ENCODE assay signal across 22 cellular contexts in the genomic region with DNA sequence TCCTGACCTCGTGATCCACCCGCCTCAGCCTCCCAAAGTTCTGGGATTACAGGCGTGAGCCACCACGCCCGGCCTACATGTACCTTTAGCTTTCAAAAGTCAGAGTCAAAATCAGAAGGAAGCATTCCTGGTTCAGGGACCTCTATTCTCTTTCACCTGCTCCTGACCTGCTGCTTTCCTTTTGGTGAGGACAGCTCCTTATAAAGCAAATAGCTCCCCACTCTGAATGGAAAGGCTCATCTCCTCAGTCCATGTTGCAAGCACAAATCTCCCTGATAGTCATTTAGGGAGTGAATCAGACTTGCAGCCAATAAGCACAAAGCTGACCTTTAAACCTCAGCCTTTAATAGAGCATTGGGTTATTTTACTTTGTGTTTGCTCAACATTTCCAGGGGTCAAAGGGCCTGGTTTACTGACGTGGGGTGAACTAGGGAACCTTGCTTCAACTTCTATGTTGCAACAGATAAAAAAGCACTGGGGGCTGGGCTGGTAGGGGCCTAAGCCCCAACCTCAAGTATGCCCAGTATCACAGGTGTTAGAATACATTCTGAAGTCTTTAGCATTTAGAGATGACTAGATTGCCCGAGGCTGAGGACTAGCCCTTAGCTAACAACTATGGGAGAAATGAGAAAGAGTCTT. TPM values are rescaled to one million over a fixed set of nuclear protein-coding genes. Genes with fewer than 3 reads are reported as not detected.
A peak's percentile ranks its signal among the peaks of the same experiment; 100 is the strongest.
DNase-seq lines count a peak whose midpoint lies in the region; ATAC-seq, FAIRE-seq and TF ChIP-seq lines count a peak whose summit lies in the region.
"Had no signal": no experiment of that assay in that cellular context is flagged by ENCODE, and none has a peak within 500 bp of the region (broad histone marks: within the 10 kb centered on the region; RNA-seq: fewer than 3 reads in every experiment).

No MANE protein-coding gene starts in this region.

- H3K27me3 ChIP-seq in breast epithelium: no peaks in the 10 kb centered on the region
- H3K27me3 ChIP-seq in bronchial epithelial cell (ENCODE audit: control insufficient read depth, insufficient read depth, low read length): no peaks in the 10 kb centered on the region
- H3K27me3 ChIP-seq in right lobe of liver: no peaks in the 10 kb centered on the region
- no peaks in the 10 kb centered on the region for H3K27me3 ChIP-seq in subcutaneous abdominal adipose tissue (ENCODE audit: control insufficient read depth in 5 of 5, insufficient read depth in 4 of 5, low read length in 5 of 5)
- H3K27me3 ChIP-seq: BLaER1, ovary, tibial artery had no signal

- no peaks in the 10 kb centered on the region for H3K36me3 Mint-ChIP-seq in MCF 10A (ENCODE audit: insufficient read depth, unreplicated experiment)

- TF ChIP-seq POLR2A in breast epithelium (IDR thresholded peaks at IDR 0.05): no peak
- TF ChIP-seq POLR2A in right lobe of liver (IDR thresholded peaks at IDR 0.05): peak; percentile 93

- intact Hi-C loops in MCF 10A (cut with micrococcal nuclease): no loop called here
- intact Hi-C loops in breast epithelium (cut with DNase I; ENCODE audit: low total_unique reads): no loop called here
- intact Hi-C loops in right lobe of liver (cut with DNase I): no loop called here

- H3K9me3 Mint-ChIP-seq in MCF 10A (ENCODE audit: unreplicated experiment): no peaks in the 10 kb centered on the region
- H3K9me3 Mint-ChIP-seq: activated T-helper 2 cell treated with anti-CD3 and anti-CD28 coated beads, Interferon-gamma antibody, Interleukin-2, Interleukin-4, amounts not matched to agents 10 μg/mL and 5 μg/mL and 100 μg/mL, durations not matched to agents 14 hours and 24 hours and 36 hours; GM23338 had no signal

- BruUV-seq in MCF 10A (replicated peaks; lab: Mats Ljungman, UMichigan): no TSS peak

- no peak overlapping the region for H3K9ac ChIP-seq in subcutaneous abdominal adipose tissue (ENCODE audit: low read length in 5 of 5)
- H3K9ac ChIP-seq: BLaER1, KMS-11 had no signal

- no peaks in the 10 kb centered on the region for H3K4me1 ChIP-seq in breast epithelium
- peaks cover 0 to 33% (median 11%) of the 10 kb centered on the region in 4 donors for H3K4me1 ChIP-seq in right lobe of liver
- H3K4me1 ChIP-seq in subcutaneous abdominal adipose tissue (ENCODE audit: control insufficient read depth in 5 of 5, insufficient read depth in 5 of 5, low read length in 5 of 5): peaks cover 0 to 46% (median 18%) of the 10 kb centered on the region in 5 donors
- H3K4me1 ChIP-seq: BLaER1 had no signal

- H3K27ac ChIP-seq in breast epithelium (no peak overlapping the region), right lobe of liver (peak overlapping the region; percentile 56 to 86 (median 75)), subcutaneous abdominal adipose tissue (ENCODE audit: low read depth, low read length) (peak overlapping the region; percentile 69)
- H3K27ac ChIP-seq: BLaER1, KMS-11, ovary had no signal

- no peaks in the 10 kb centered on the region for H3K36me3 ChIP-seq in breast epithelium
- no peaks in the 10 kb centered on the region for H3K36me3 ChIP-seq in bronchial epithelial cell (ENCODE audit: control insufficient read depth, insufficient read depth, low read length)
- no peaks in the 10 kb centered on the region for H3K36me3 ChIP-seq in right lobe of liver
- no peaks in the 10 kb centered on the region for H3K36me3 ChIP-seq in subcutaneous abdominal adipose tissue (ENCODE audit: control insufficient read depth in 5 of 5, insufficient read depth in 5 of 5, low read length in 5 of 5)
- H3K36me3 ChIP-seq: BLaER1, ovary, tibial artery had no signal

- FAIRE-seq in bronchial epithelial cell (lab: Jason Lieb, UNC): no peak

- no peak overlapping the region for H3K4me3 Mint-ChIP-seq in MCF 10A (ENCODE audit: unreplicated experiment)
- H3K4me3 Mint-ChIP-seq: GM23338 had no signal

- peak; percentile 21 for DNase-seq in MCF 10A (ENCODE audit: unreplicated experiment)
- no peak for DNase-seq in breast epithelium (ENCODE audit: low spot score in 2 of 2)
- DNase-seq in bronchial epithelial cell (ENCODE audit: low read depth): peak; percentile 6
- peak; percentile 37 to 87 (median 55) for DNase-seq in right lobe of liver
- DNase-seq in glomerular visceral epithelial cell (ENCODE audit: extremely low spot score): no peak
- DNase-seq: 8988T; central memory CD4-positive, alpha-beta T cell; DMS153; effector CD8-positive, alpha-beta T cell; hypothalamus; NCI-H1105 treated with DMSO at 0.1 percent for 48 hours; T-helper 2 cell; tibial artery had no signal

- H3K9me3 ChIP-seq in breast epithelium (no peaks in the 10 kb centered on the region), right lobe of liver (no peaks in the 10 kb centered on the region), subcutaneous abdominal adipose tissue (ENCODE audit: control insufficient read depth in 5 of 5, low read length in 5 of 5) (no peaks in the 10 kb centered on the region)
- H3K9me3 ChIP-seq: BLaER1, ovary, tibial artery had no signal

- CTCF ChIA-PET in MCF 10A (lab: Yijun Ruan, JAX): interaction anchor here (1.1 kb wide), 1 partner anchor 18 kb away, joined by 5 read pairs; no protein-coding TSS in a partner anchor

- no peaks in the 10 kb centered on the region for H3K4me1 Mint-ChIP-seq in MCF 10A (ENCODE audit: insufficient read depth, unreplicated experiment)
- H3K4me1 Mint-ChIP-seq: GM23338 had no signal

- H3K27ac Mint-ChIP-seq in MCF 10A (ENCODE audit: low read depth, unreplicated experiment): no peak overlapping the region
- H3K27ac Mint-ChIP-seq: activated T-helper 2 cell treated with anti-CD3 and anti-CD28 coated beads, Interferon-gamma antibody, Interleukin-2, Interleukin-4, amounts not matched to agents 10 μg/mL and 5 μg/mL and 100 μg/mL, durations not matched to agents 14 hours and 24 hours and 36 hours; GM23338 had no signal

- ATAC-seq in right lobe of liver (peak; percentile 82 to 90 (median 86)), HG02623 (IDR thresholded peaks at IDR 0.05; ENCODE audit: unreplicated experiment) (no peak), HG03039 (IDR thresholded peaks at IDR 0.05; ENCODE audit: unreplicated experiment) (no peak)
- ATAC-seq: activated CD4-positive, CD25-positive, alpha-beta regulatory T cell treated with anti-CD3 and anti-CD28 coated beads, Interleukin-2, amount 50 U/mL, for 24 hours; GM23338 had no signal

- POLR2A ChIA-PET in MCF 10A (lab: Yijun Ruan, JAX): interaction anchor here (1.3 kb wide), 1 partner anchor 18 kb away, joined by 3 read pairs; no protein-coding TSS in a partner anchor

- WGBS in right lobe of liver (ENCODE audit: insufficient coverage, low coverage, low lambda C conversion rate, missing lambda C conversion rate): 37% methylated on average over 7 of the region's 7 CpGs

- no peak for TF ChIP-seq CTCF in MCF 10A (IDR thresholded peaks at IDR 0.05; ENCODE audit: unreplicated experiment)
- TF ChIP-seq CTCF in breast epithelium (IDR thresholded peaks at IDR 0.05): no peak
- TF ChIP-seq CTCF in bronchial epithelial cell (IDR thresholded peaks at IDR 0.05; ENCODE audit: insufficient read depth, low read length, severe bottlenecking): no peak
- TF ChIP-seq CTCF in right lobe of liver (IDR thresholded peaks at IDR 0.05): peak in 1 of 4 donors; percentile 3

- no peaks in the 10 kb centered on the region for H3K27me3 Mint-ChIP-seq in MCF 10A (ENCODE audit: insufficient read depth, unreplicated experiment)

- H3K4me3 ChIP-seq in breast epithelium (no peak overlapping the region), bronchial epithelial cell (ENCODE audit: low read depth, low read length) (no peak overlapping the region), right lobe of liver (peak overlapping the region in 2 of 3 donors; percentile 38 to 45), subcutaneous abdominal adipose tissue (ENCODE audit: low read depth in 1 of 5, low read length in 5 of 5) (no peak overlapping the region)
- H3K4me3 ChIP-seq: BLaER1, GM23338, ovary, tibial artery had no signal

RNA-seq across cellular contexts. Expression of a gene that starts 43.1 kb away (rescaled TPM):
- total RNA-seq in MCF 10A (2022): 3.8 and 4.2 TPM in 2 replicates
- 10 to 100 TPM; 29.8 to 40.2 (median 39.2) TPM for total RNA-seq in breast epithelium
- 7.6 and 9.0 TPM in 2 replicates for total RNA-seq in bronchial epithelial cell
- total RNA-seq in right lobe of liver: 10 to 100 TPM; 14.5 to 29.5 (median 17.3) TPM
- total RNA-seq: activated T-helper 2 cell treated with anti-CD3 and anti-CD28 coated beads, Interferon-gamma antibody, Interleukin-2, Interleukin-4, amounts not matched to agents 10 μg/mL and 5 μg/mL and 100 μg/mL, durations not matched to agents 14 hours and 24 hours and 36 hours had no signal

Comparison
In these comparisons a context has a peak if more than half of its experiments do, and no peak if none do; other contexts are left out.
1. DNase-seq: peak in MCF 10A (single experiment), bronchial epithelial cell (single experiment) and right lobe of liver (3 of 3); none in breast epithelium (0 of 2) and glomerular visceral epithelial cell (single experiment).
2. H3K27ac ChIP-seq: peak in right lobe of liver (3 of 3) and subcutaneous abdominal adipose tissue (single experiment); none in breast epithelium (0 of 2).
3. H3K4me3 ChIP-seq: peak in right lobe of liver (2 of 3); none in breast epithelium (0 of 3), bronchial epithelial cell (single experiment) and subcutaneous abdominal adipose tissue (0 of 5).
4. ATAC-seq: peak in right lobe of liver (4 of 4); none in HG02623 (single experiment) and HG03039 (single experiment).